Comparison of ENCODE assay signal across 16 cellular contexts in genomic region chr5:140992878-140993277, GRCh38. TPM values are rescaled to one million over a fixed set of nuclear protein-coding genes. Genes with fewer than 3 reads are reported as not detected.
DNase-seq lines count a peak whose midpoint lies in the region; ATAC-seq and TF ChIP-seq lines count a peak whose summit lies in the region.
"Had no signal": no experiment of that assay in that cellular context is flagged by ENCODE, and none has a peak within 500 bp of the region (broad histone marks: within the 10 kb centered on the region; RNA-seq: fewer than 3 reads in every experiment).

No MANE protein-coding gene starts in this region.

- H3K27ac Mint-ChIP-seq in type B pancreatic cell: peak overlapping the region; percentile 38
- H3K27ac Mint-ChIP-seq: B cell; CD8-positive, alpha-beta T cell had no signal

- H3K9me3 Mint-ChIP-seq in type B pancreatic cell: no peaks in the 10 kb centered on the region
- H3K9me3 Mint-ChIP-seq: CD8-positive, alpha-beta T cell; H9 had no signal

- no peak for TF ChIP-seq CTCF in type B pancreatic cell (conservative IDR thresholded peaks at IDR 0.05)

- H3K4me1 Mint-ChIP-seq in type B pancreatic cell (ENCODE audit: unreplicated experiment): peaks cover 35% of the 10 kb centered on the region
- H3K4me1 Mint-ChIP-seq: B cell had no signal

- DNase-seq in NCI-H748 (lab: John Stamatoyannopoulos, UW; ENCODE audit: unreplicated experiment) (peak; percentile 25), NCI-H748 treated with DMSO at 0.1 percent for 48 hours (lab: John Stamatoyannopoulos, UW) (no peak), NCI-H146 treated with DMSO at 0.1 percent for 48 hours (lab: John Stamatoyannopoulos, UW; ENCODE audit: unreplicated experiment) (peak; percentile 32), type B pancreatic cell (ENCODE audit: extremely low spot score, unreplicated experiment) (no peak), NCI-H2029 treated with DMSO at 0.1 percent for 48 hours (lab: John Stamatoyannopoulos, UW) (no peak)
- DNase-seq: Calu3; CD8-positive, alpha-beta T cell; DMS79 treated with DMSO at 0.1 percent for 48 hours; GF-D8; H9; IMR-90 had no signal

- H3K36me3 Mint-ChIP-seq in type B pancreatic cell: peaks cover 4% of the 10 kb centered on the region
- H3K36me3 Mint-ChIP-seq: CD8-positive, alpha-beta T cell had no signal

- no peak overlapping the region for H3K4me3 Mint-ChIP-seq in type B pancreatic cell
- H3K4me3 Mint-ChIP-seq: B cell; CD8-positive, alpha-beta T cell; H9 had no signal

- no peaks in the 10 kb centered on the region for H3K27me3 Mint-ChIP-seq in type B pancreatic cell
- H3K27me3 Mint-ChIP-seq: B cell had no signal

- ATAC-seq in SK-N-SH treated with all-trans-retinoic acid at 6 μM for 48 hours (no peak), HG02970 (IDR thresholded peaks at IDR 0.05; ENCODE audit: low FRiP score, unreplicated experiment) (no peak)
- ATAC-seq: CD8-positive, alpha-beta T cell had no signal

TF ChIP-seq in SK-N-SH treated with all-trans-retinoic acid at 6 μM for 48 hours, 23 proteins besides CTCF, POLR2A, EP300 and RAD21:
- TF ChIP-seq ZC3H10 (CRISPR knock-in tag; IDR thresholded peaks at IDR 0.05) (no peak), TSHZ2 (CRISPR knock-in tag; IDR thresholded peaks at IDR 0.05) (0 out of 2 replicates have a peak, but pooled peaks have one; percentile 18), CSRNP3 (CRISPR knock-in tag; IDR thresholded peaks at IDR 0.05) (no peak), ZNF70 (CRISPR knock-in tag; IDR thresholded peaks at IDR 0.05) (0 out of 2 replicates have a peak, but pooled peaks have one; percentile 15)
TF ChIP-seq in SK-N-SH treated with all-trans-retinoic acid at 6 μM for 48 hours: peak in this region for 2.

RNA-seq across cellular contexts. Expression of gene PCDHAC2, which starts 26.6 kb away (rescaled TPM):
- total RNA-seq in type B pancreatic cell (ENCODE audit: low replicate concordance): 2.7 and 3.5 TPM in 2 replicates
- total RNA-seq: B cell; CD8-positive, alpha-beta T cell; HT1080; IMR-90 had no signal

RNA-seq across cellular contexts. Expression of gene PCDHB1, which starts 58.3 kb away (rescaled TPM):
- 0.05 and 0.24 TPM in 2 replicates for total RNA-seq in type B pancreatic cell (ENCODE audit: low replicate concordance)
- total RNA-seq: A172; B cell; Calu3; CD8-positive, alpha-beta T cell; HT1080; IMR-90 had no signal

Comparison
In these comparisons a context has a peak if more than half of its experiments do, and no peak if none do; other contexts are left out.
1. DNase-seq: peak in NCI-H748 (single experiment) and NCI-H146 treated with DMSO at 0.1 percent for 48 hours (single experiment); none in NCI-H748 treated with DMSO at 0.1 percent for 48 hours (single experiment), type B pancreatic cell (single experiment) and NCI-H2029 treated with DMSO at 0.1 percent for 48 hours (single experiment).